In genomic region chr2:105104208-105104731, GRCh38 we compare ENCODE assay signal across 17 cellular contexts.
DNase-seq lines count a peak whose midpoint lies in the region; ATAC-seq and TF ChIP-seq lines count a peak whose summit lies in the region.
"Had no signal": no experiment of that assay in that cellular context is flagged by ENCODE, and none has a peak within 500 bp of the region (broad histone marks: within the 10 kb centered on the region; RNA-seq: fewer than 3 reads in every experiment).

No MANE protein-coding gene starts in this region.

- peak; percentile 23 for DNase-seq in AG04450 (ENCODE audit: low read depth, low spot score)
- DNase-seq in H4 (ENCODE audit: low spot score) = peak; percentile 13
- DNase-seq in SJCRH30 = peak; percentile 20 to 37
- no peak for DNase-seq in glutamatergic neuron
- DNase-seq in iPS-NIHi7 (ENCODE audit: extremely low spot score) = no peak
- DNase-seq in hepatic stellate cell (ENCODE audit: low spot score) = no peak
- DNase-seq: activated T-cell treated with anti-CD3 and anti-CD28 coated beads, Interleukin-2, amount 50 U/mL, for 4 hours; body of pancreas; endodermal cell; heart left ventricle; posterior cingulate gyrus had no signal

- H3K27ac ChIP-seq in AG04450 (ENCODE audit: low read depth, low read length) = no peak overlapping the region
- H3K27ac ChIP-seq in SJCRH30 = peak overlapping the region; percentile 95
- H3K27ac ChIP-seq: body of pancreas, C4-2B, heart left ventricle, SJSA1 had no signal

- CTCF ChIA-PET in AG04450 (lab: Charles Lee) = interaction anchor here (1.0 to 9.6 kb wide), 3 partner anchors 11 to 136 kb away, joined by 3 to 73 read pairs (median 5); no protein-coding TSS in a partner anchor

- H3K4me1 Mint-ChIP-seq in glutamatergic neuron (ENCODE audit: low read depth, unreplicated experiment) = peaks cover 31% of the 10 kb centered on the region

- H3K27me3 Mint-ChIP-seq in glutamatergic neuron (ENCODE audit: unreplicated experiment) = peaks cover 4% of the 10 kb centered on the region
- H3K27me3 Mint-ChIP-seq: stimulated activated memory B cell treated with anti-CD40 and anti-IgM and Interleukin-4, amounts not matched to agents 10 μg/mL and 1 μg/mL and 100 μg/mL, for 72 hours had no signal

- TF ChIP-seq CTCF in AG04450 (IDR thresholded peaks at IDR 0.05; ENCODE audit: low read depth, low read length) (no peak), glutamatergic neuron (IDR thresholded peaks at IDR 0.05; ENCODE audit: partially characterized antibody, unreplicated experiment) (no peak)

- H3K27ac Mint-ChIP-seq in glutamatergic neuron (ENCODE audit: unreplicated experiment) = peak overlapping the region; percentile 91
- H3K27ac Mint-ChIP-seq: stimulated activated memory B cell treated with anti-CD40 and anti-IgM and Interleukin-4, amounts not matched to agents 10 μg/mL and 1 μg/mL and 100 μg/mL, for 72 hours had no signal

- H3K4me3 ChIP-seq in AG04450 (ENCODE audit: low read depth, low read length) (no peak overlapping the region), SJCRH30 (no peak overlapping the region)
- H3K4me3 ChIP-seq: body of pancreas, heart left ventricle, lung, SJSA1 had no signal

- H3K27me3 ChIP-seq in AG04450 (ENCODE audit: control insufficient read depth, insufficient read depth, low read length) (no peaks in the 10 kb centered on the region), SJCRH30 (no peaks in the 10 kb centered on the region)
- H3K27me3 ChIP-seq: body of pancreas, heart left ventricle, SJSA1 had no signal

- no peak for ATAC-seq in HG02852 (IDR thresholded peaks at IDR 0.05; ENCODE audit: unreplicated experiment)
- ATAC-seq in HG03521 (IDR thresholded peaks at IDR 0.05; ENCODE audit: unreplicated experiment) = no peak
- ATAC-seq: activated T-cell treated with anti-CD3 and anti-CD28 coated beads, Interleukin-2, amount 50 U/mL, for 4 hours; body of pancreas; stimulated activated memory B cell treated with anti-CD40 and anti-IgM and Interleukin-4, amounts not matched to agents 10 μg/mL and 1 μg/mL and 100 μg/mL, for 72 hours had no signal

- peak overlapping the region; percentile 9 for H3K4me3 Mint-ChIP-seq in glutamatergic neuron (ENCODE audit: unreplicated experiment)
- H3K4me3 Mint-ChIP-seq: activated T-cell treated with anti-CD3 and anti-CD28 coated beads, Interleukin-2, amount 50 U/mL, for 4 hours; endodermal cell; stimulated activated memory B cell treated with anti-CD40 and anti-IgM and Interleukin-4, amounts not matched to agents 10 μg/mL and 1 μg/mL and 100 μg/mL, for 72 hours had no signal

- peaks cover 35% of the 10 kb centered on the region for H3K4me1 ChIP-seq in SJCRH30
- H3K4me1 ChIP-seq: body of pancreas, heart left ventricle had no signal

- POLR2A ChIA-PET in AG04450 (lab: Yijun Ruan, JAX) = interaction anchor here (0.6 kb wide), 1 partner anchor 187 kb away, joined by 6 read pairs; no protein-coding TSS in a partner anchor

- H3K36me3 Mint-ChIP-seq in glutamatergic neuron (ENCODE audit: unreplicated experiment) = no peaks in the 10 kb centered on the region

- peaks cover 6% of the 10 kb centered on the region for H3K36me3 ChIP-seq in SJCRH30

- H3K9me3 ChIP-seq in AG04450 (ENCODE audit: control insufficient read depth, insufficient read depth, low read length) (no peaks in the 10 kb centered on the region; the same call in 1 of the 2 replicates), SJCRH30 (replicated peaks) (no peaks in the 10 kb centered on the region)
- H3K9me3 ChIP-seq: body of pancreas, heart left ventricle, SJSA1 had no signal

- peaks cover 9% of the 10 kb centered on the region for H3K9me3 Mint-ChIP-seq in glutamatergic neuron (ENCODE audit: unreplicated experiment)
- H3K9me3 Mint-ChIP-seq: activated T-cell treated with anti-CD3 and anti-CD28 coated beads, Interleukin-2, amount 50 U/mL, for 4 hours; endodermal cell; stimulated activated memory B cell treated with anti-CD40 and anti-IgM and Interleukin-4, amounts not matched to agents 10 μg/mL and 1 μg/mL and 100 μg/mL, for 72 hours had no signal

Comparison
In these comparisons a context has a peak if more than half of its experiments do, and no peak if none do; other contexts are left out.
1. DNase-seq: peak in AG04450 (single experiment), H4 (single experiment) and SJCRH30 (2 of 2); none in glutamatergic neuron (single experiment), iPS-NIHi7 (single experiment) and hepatic stellate cell (single experiment).